In the genomic region with DNA sequence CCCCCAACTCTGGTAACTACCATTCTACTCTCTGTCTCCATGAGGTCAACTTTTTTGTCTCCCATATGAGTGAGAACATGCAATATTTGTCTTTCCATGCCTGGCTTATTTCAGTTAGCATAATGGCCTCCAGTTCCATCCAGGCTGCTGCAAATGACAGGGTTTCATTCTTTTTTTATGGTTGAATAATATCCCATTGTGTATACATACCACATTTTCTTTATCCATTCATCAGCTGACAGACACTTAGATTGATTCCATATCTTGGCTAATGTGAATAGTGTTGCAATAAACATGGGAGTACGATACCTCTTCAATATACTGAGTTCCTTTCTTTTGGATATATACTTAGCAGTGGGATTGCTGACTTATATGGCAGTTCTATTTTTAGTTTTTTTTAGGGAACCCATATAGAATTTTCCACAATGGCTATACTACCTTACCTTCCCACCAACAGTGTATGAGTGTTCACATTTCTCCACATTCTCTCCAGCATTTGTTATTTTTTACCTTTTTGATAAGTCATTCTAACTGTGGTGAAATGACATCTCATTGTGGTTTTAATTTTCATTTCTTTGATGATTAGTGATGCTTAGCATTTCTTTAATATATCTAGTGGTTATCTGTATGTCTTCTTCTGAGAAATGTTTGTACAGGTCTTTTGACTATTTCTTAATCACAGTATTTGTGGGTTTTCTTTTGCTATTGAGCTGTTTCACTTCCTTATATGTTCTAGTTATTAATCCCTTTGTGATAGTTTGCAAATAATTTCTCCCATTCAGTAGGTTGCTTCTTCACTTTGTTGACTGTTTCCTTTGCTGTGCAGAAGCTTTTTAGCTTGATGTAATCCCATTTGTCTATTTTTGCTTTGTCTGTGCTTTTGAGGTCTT, we compare ENCODE assay signal across 29 cellular contexts.
A peak's percentile ranks its signal among the peaks of the same experiment; 100 is the strongest.
DNase-seq lines count a peak whose midpoint lies in the region; ATAC-seq and FAIRE-seq lines count a peak whose summit lies in the region.
"Had no signal": no experiment of that assay in that cellular context is flagged by ENCODE, and none has a peak within 500 bp of the region (broad histone marks: within the 10 kb centered on the region; RNA-seq: fewer than 3 reads in every experiment).

No MANE protein-coding gene starts in this region.

- peak; percentile 29 to 47 for ATAC-seq in activated T-cell treated with anti-CD3 and anti-CD28 coated beads, Interleukin-2, amount 50 U/mL, for 4 hours
- peak; percentile 57 for ATAC-seq in HG03159 (IDR thresholded peaks at IDR 0.05; ENCODE audit: unreplicated experiment)
- ATAC-seq in GM19395 (IDR thresholded peaks at IDR 0.05; ENCODE audit: unreplicated experiment): no peak
- ATAC-seq: effector memory CD8-positive, alpha-beta T cell; left lobe of liver had no signal

- DNase-seq in activated T-cell treated with anti-CD3 and anti-CD28 coated beads, Interleukin-2, amount 50 U/mL, for 4 hours: no peak
- DNase-seq in activated T-cell treated with anti-CD3 and anti-CD28 coated beads, Interleukin-2, amount 50 U/mL, for 1 hour: no peak
- DNase-seq in NCI-H69 (lab: John Stamatoyannopoulos, UW) (peak; percentile 63), foreskin melanocyte (peak; percentile 56), HTR-8/SVneo (ENCODE audit: insufficient read length, low spot score) (no peak)
- DNase-seq: activated CD4-positive, alpha-beta T cell treated with anti-CD3 and anti-CD28 coated beads for 48 hours; aorta; C1 segment of cervical spinal cord; Caco-2; DMS79 treated with DMSO at 0.1 percent for 48 hours; effector memory CD8-positive, alpha-beta T cell; GDM1; GM23248; IMR-90; mesenchymal stem cell; NCI-H1105; NCI-H187 treated with DMSO at 0.1 percent for 48 hours; NCI-H524 treated with DMSO at 0.1 percent for 48 hours; NK-92 treated with Interleukin-12 subunit alpha and Interleukin-12 subunit beta, amount 100 ng/mL, for 24 hours; ovary; PC-9; stimulated activated CD4-positive, alpha-beta T cell treated with anti-CD3 and anti-CD28 coated beads, Interleukin-4, amount 100 ng/mL, for 24 hours; substantia nigra; trophoblast cell had no signal

- peaks cover 7% of the 10 kb centered on the region for H3K36me3 Mint-ChIP-seq in activated T-cell treated with anti-CD3 and anti-CD28 coated beads, Interleukin-2, amount 50 U/mL, for 4 hours (ENCODE audit: insufficient read depth)

- no peaks in the 10 kb centered on the region for H3K27me3 Mint-ChIP-seq in activated T-cell treated with anti-CD3 and anti-CD28 coated beads, Interleukin-2, amount 50 U/mL, for 4 hours (ENCODE audit: low read depth)
- H3K27me3 Mint-ChIP-seq: activated naive CD4-positive, alpha-beta T cell treated with anti-CD3 and anti-CD28 coated beads, Interleukin-2, amount 50 U/mL, for 24 hours; effector memory CD8-positive, alpha-beta T cell had no signal

- no peaks in the 10 kb centered on the region for H3K9me3 Mint-ChIP-seq in activated T-cell treated with anti-CD3 and anti-CD28 coated beads, Interleukin-2, amount 50 U/mL, for 4 hours
- H3K9me3 Mint-ChIP-seq: activated naive CD4-positive, alpha-beta T cell treated with anti-CD3 and anti-CD28 coated beads, Interleukin-2, amount 50 U/mL, for 24 hours had no signal

- FAIRE-seq in HTR-8/SVneo (lab: Jason Lieb, UNC): no peak

- H3K4me1 Mint-ChIP-seq in activated T-cell treated with anti-CD3 and anti-CD28 coated beads, Interleukin-2, amount 50 U/mL, for 4 hours (ENCODE audit: low read depth): peaks cover 30% of the 10 kb centered on the region

- no peak overlapping the region for H3K4me3 Mint-ChIP-seq in activated T-cell treated with anti-CD3 and anti-CD28 coated beads, Interleukin-2, amount 50 U/mL, for 4 hours
- H3K4me3 Mint-ChIP-seq: activated naive CD4-positive, alpha-beta T cell treated with anti-CD3 and anti-CD28 coated beads, Interleukin-2, amount 50 U/mL, for 24 hours; activated T-helper 1 cell treated with anti-CD3 and anti-CD28 coated beads, Interleukin-12 subunit alpha, Interleukin-12 subunit beta, Interleukin-2, Interleukin-4 antibody, amounts not matched to agents 30 ng/mL and 10 ng/mL and 1 ng/mL, durations not matched to agents 14 hours and 24 hours and 36 hours; effector memory CD8-positive, alpha-beta T cell had no signal

Comparison
In these comparisons a context has a peak if more than half of its experiments do, and no peak if none do; other contexts are left out.
1. DNase-seq: peak in NCI-H69 (single experiment) and foreskin melanocyte (single experiment); none in activated T-cell treated with anti-CD3 and anti-CD28 coated beads, Interleukin-2, amount 50 U/mL, for 4 hours (single experiment), activated T-cell treated with anti-CD3 and anti-CD28 coated beads, Interleukin-2, amount 50 U/mL, for 1 hour (single experiment) and HTR-8/SVneo (single experiment).